18 cellular contexts compared by ENCODE assay signal in the genomic region with DNA sequence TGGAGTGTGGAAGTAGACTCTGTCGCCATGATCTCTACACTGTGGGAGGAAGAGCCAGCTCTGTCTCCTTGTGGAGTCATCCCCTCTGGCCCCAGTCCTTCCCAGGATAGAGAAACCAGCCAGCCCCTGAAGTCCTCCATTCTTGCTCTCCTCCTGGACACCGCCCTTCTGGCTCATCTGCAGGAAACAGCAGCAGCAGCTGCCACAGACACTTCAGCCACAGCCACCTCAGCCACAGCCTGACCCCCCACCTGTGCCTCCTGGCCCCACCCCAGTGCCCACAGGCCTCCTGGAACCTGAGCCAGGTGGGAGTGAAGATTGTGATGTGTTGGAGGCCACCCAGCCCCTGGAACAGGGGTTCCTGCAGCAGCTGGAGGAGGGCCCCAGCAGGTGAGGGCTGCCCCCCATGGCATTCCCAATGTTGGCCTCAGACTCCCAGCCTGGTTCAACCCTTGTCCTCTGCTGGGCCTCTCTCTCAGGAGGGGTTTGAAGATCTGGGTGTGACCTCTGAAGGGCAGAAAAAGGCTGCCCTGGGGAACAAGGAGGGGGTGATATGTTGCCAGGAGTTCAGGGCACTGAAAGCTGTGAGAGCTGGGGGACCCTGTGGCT. TPM values are rescaled to one million over a fixed set of nuclear protein-coding genes. Genes with fewer than 3 reads are reported as not detected.
"Had no signal": no experiment of that assay in that cellular context is flagged by ENCODE, and none has a peak within 500 bp of the region (broad histone marks: within the 10 kb centered on the region; RNA-seq: fewer than 3 reads in every experiment).

No MANE protein-coding gene starts in this region.

- H3K9me3 Mint-ChIP-seq: endodermal cell; memory B cell; nephron; stimulated activated naive CD8-positive, alpha-beta T cell treated with anti-CD3 and anti-CD28 coated beads, Interleukin-15, Interleukin-2, amounts not matched to agents 100 ng/mL and 50 ng/mL, for 24 hours had no signal

- ATAC-seq: body of pancreas, esophagus mucosa, left lobe of liver, sciatic nerve had no signal

- H3K4me3 Mint-ChIP-seq: endodermal cell; memory B cell; nephron; stimulated activated naive CD8-positive, alpha-beta T cell treated with anti-CD3 and anti-CD28 coated beads, Interleukin-15, Interleukin-2, amounts not matched to agents 100 ng/mL and 50 ng/mL, for 24 hours had no signal

- DNase-seq: activated CD4-positive, alpha-beta T cell treated with anti-CD3 and anti-CD28 coated beads for 1 hour; activated gamma-delta T cell treated with Interleukin-2 at 50 U/mL for 16 hours; activated T-cell treated with anti-CD3 and anti-CD28 coated beads for 4 hours; amniotic stem cell; body of pancreas; dermis blood vessel endothelial cell; endodermal cell; spleen; stimulated activated CD4-positive, alpha-beta T cell treated with anti-CD3 and anti-CD28 coated beads, Interleukin-1b, Interleukin-23, amount 100 ng/mL, for 48 hours; SW 1271; T-helper 9 cell had no signal

- H3K27ac Mint-ChIP-seq: endodermal cell; memory B cell; nephron; stimulated activated naive CD8-positive, alpha-beta T cell treated with anti-CD3 and anti-CD28 coated beads, Interleukin-15, Interleukin-2, amounts not matched to agents 100 ng/mL and 50 ng/mL, for 24 hours had no signal

- H3K27me3 Mint-ChIP-seq: memory B cell; stimulated activated naive CD8-positive, alpha-beta T cell treated with anti-CD3 and anti-CD28 coated beads, Interleukin-15, Interleukin-2, amounts not matched to agents 100 ng/mL and 50 ng/mL, for 24 hours had no signal

RNA-seq across cellular contexts. Expression of gene FAM186B, which starts 28.4 kb away (rescaled TPM):
- total RNA-seq: temporal lobe had no signal
